In genomic region chr2:75646090-75646582, GRCh38 we compare ENCODE assay signal across 8 cellular contexts. TPM values are rescaled to one million over a fixed set of nuclear protein-coding genes. Genes with fewer than 3 reads are reported as not detected.
A peak's percentile ranks its signal among the peaks of the same experiment; 100 is the strongest.
DNase-seq lines count a peak whose midpoint lies in the region; ATAC-seq and TF ChIP-seq lines count a peak whose summit lies in the region.

No MANE protein-coding gene starts in this region.

- H3K27me3 Mint-ChIP-seq in brain = peaks cover 3% of the 10 kb centered on the region

- TF ChIP-seq CTCF in brain (conservative IDR thresholded peaks at IDR 0.05) = no peak

- peaks cover 1% of the 10 kb centered on the region for H3K4me1 ChIP-seq in mesodermal cell (ENCODE audit: control insufficient read depth, insufficient read depth, low read length, poor library complexity, severe bottlenecking)

- peaks cover 44% of the 10 kb centered on the region for H3K4me1 Mint-ChIP-seq in brain

- peak overlapping the region; percentile 94 to 98 (median 96) for H3K4me3 Mint-ChIP-seq in brain

- ATAC-seq in GM18502 (IDR thresholded peaks at IDR 0.05; ENCODE audit: poor library complexity, unreplicated experiment) (peak; percentile 15), HG03066 (IDR thresholded peaks at IDR 0.05; ENCODE audit: low read depth, unreplicated experiment) (peak; percentile 2), HG02852 (IDR thresholded peaks at IDR 0.05; ENCODE audit: unreplicated experiment) (no peak), HG03139 (IDR thresholded peaks at IDR 0.05; ENCODE audit: unreplicated experiment) (no peak)

- no peak for DNase-seq in NCI-H1436 treated with DMSO at 0.1 percent for 48 hours (lab: John Stamatoyannopoulos, UW)
- no peak for DNase-seq in stimulated activated CD4-positive, alpha-beta T cell treated with anti-CD3 and anti-CD28 coated beads, Interleukin-2, amount 100 ng/mL, for 48 hours

- peaks cover 38% of the 10 kb centered on the region for H3K36me3 Mint-ChIP-seq in brain

- peaks cover 0 to 14% (median 4%) of the 10 kb centered on the region in 5 experiments for H3K9me3 Mint-ChIP-seq in brain

- H3K36me3 ChIP-seq in mesodermal cell (ENCODE audit: control insufficient read depth, insufficient read depth, low read length) = peaks cover 29% of the 10 kb centered on the region

- H3K4me3 ChIP-seq in mesodermal cell (ENCODE audit: extremely low read depth, insufficient read depth, low read length, poor library complexity, severe bottlenecking) = peak overlapping the region; percentile 99

- no peaks in the 10 kb centered on the region for H3K9me3 ChIP-seq in mesodermal cell (ENCODE audit: control insufficient read depth, low read length)

- WGBS in mesodermal cell (ENCODE audit: insufficient coverage in 2 of 2), 2 experiments = 79 to 81% methylated on average over 7 to 9 of the region's 9 CpGs

- peak overlapping the region; percentile 97 to 99 (median 97) for H3K27ac Mint-ChIP-seq in brain

- peak overlapping the region; percentile 52 for H3K27ac ChIP-seq in mesodermal cell (ENCODE audit: low read depth, low read length, severe bottlenecking)

RNA-seq across cellular contexts. Expression of gene MRPL19, which starts 0.4 kb away (rescaled TPM):
- 20.3 TPM for polyA plus RNA-seq in brain (ENCODE audit: insufficient read depth, low read depth, low replicate concordance)
- polyA plus RNA-seq in mesodermal cell (2013, experiment 1 of 2) = 41.0 TPM
- 45.0 TPM for polyA plus RNA-seq in mesodermal cell (2013, experiment 2 of 2)

Comparison
In these comparisons a context has a peak if more than half of its experiments do, and no peak if none do; other contexts are left out.
1. ATAC-seq: peak in GM18502 (single experiment) and HG03066 (single experiment); none in HG02852 (single experiment) and HG03139 (single experiment).